In genomic region chr11:77779935-77780334, GRCh38 we compare ENCODE assay signal across 1 cellular context.
A peak's percentile ranks its signal among the peaks of the same experiment; 100 is the strongest.
TF ChIP-seq lines count a peak whose summit lies in the region.

No MANE protein-coding gene starts in this region.

TF ChIP-seq in K562, 482 proteins besides CTCF, POLR2A, EP300 and RAD21 (continued from another document):
- TF ChIP-seq USF2 (CRISPR knock-in tag; IDR thresholded peaks at IDR 0.05), result no peak
- TF ChIP-seq REST (CRISPR knock-in tag; IDR thresholded peaks at IDR 0.05; ENCODE audit: low read depth), result peak; percentile 90
- peak in 1 of 2 experiments; percentile 70 for TF ChIP-seq AFF1 (IDR thresholded peaks at IDR 0.05; ENCODE audit: low read depth in 1 of 2, partially characterized antibody in 2 of 2)
- TF ChIP-seq LARP7 (IDR thresholded peaks at IDR 0.05), result no peak
- peak; percentile 36; the same call in 1 of the 2 replicates for TF ChIP-seq LCOR (CRISPR knock-in tag; IDR thresholded peaks at IDR 0.05)
- TF ChIP-seq YY1 (IDR thresholded peaks at IDR 0.05; ENCODE audit: borderline replicate concordance in 1 of 3, control insufficient read depth in 1 of 3, extremely low read depth in 1 of 3, insufficient read depth in 3 of 3, insufficient read length in 1 of 3, insufficient replicate concordance in 2 of 3, low read depth in 1 of 3, low read length in 2 of 3), result no peak
- TF ChIP-seq ZBTB9 (CRISPR knock-in tag; IDR thresholded peaks at IDR 0.05), result no peak
- TF ChIP-seq HNRNPH1 (optimal IDR thresholded peaks at IDR 0.05; ENCODE audit: low read depth, low read length), result no peak
- no peak for TF ChIP-seq ZNF57 (CRISPR knock-in tag; IDR thresholded peaks at IDR 0.05)
